ENCODE assay signal across 8 cellular contexts in the genomic region with DNA sequence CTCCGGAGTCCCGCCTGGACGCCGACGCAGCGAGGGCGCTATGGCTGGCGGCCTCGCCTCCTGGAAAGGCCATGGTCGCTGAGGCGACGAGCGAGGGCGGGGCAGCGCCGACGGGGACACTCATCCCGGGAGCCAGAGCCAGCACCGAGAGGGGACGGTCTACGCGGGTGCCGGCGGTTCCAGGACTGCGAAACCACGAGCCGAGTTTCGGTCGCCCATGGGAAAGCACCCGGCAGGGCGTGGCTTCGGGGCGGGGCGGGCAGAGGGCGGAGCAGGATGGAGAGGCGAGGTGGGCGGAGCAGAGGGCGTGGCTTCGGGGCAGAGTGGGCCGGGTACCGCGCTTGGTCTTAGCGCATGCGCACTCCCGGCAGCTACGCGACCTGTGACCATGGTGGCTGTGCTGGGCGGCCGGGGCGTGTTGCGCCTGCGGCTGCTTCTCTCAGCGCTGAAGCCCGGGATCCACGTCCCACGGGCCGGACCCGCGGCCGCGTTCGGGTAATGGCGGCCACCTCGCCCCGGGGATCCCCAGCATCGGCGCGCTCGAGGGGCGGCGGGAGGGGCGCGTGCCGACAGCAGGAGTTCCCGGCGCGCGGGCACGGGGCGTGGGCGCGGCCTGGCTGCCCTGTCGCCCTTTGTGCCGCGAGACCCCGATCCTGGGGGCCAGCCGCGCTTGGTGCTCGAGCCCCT. TPM values are rescaled to one million over a fixed set of nuclear protein-coding genes. Genes with fewer than 3 reads are reported as not detected.
DNase-seq lines count a peak whose midpoint lies in the region; ATAC-seq, FAIRE-seq and TF ChIP-seq lines count a peak whose summit lies in the region.

Gene BPHL (plus strand): TSS at position 359 of the 687 bp plus-strand sequence. CDS start 30 bp downstream, at position 389.

- H3K27ac ChIP-seq in HepG2 (ENCODE audit: extremely low read length, insufficient read depth, low read length) = peak within 1 kb of the TSS; percentile 88

- peak within 1 kb of the TSS; percentile 86 to 97 (median 93) for H3K27ac Mint-ChIP-seq in CD14-positive monocyte

- no TSS peak for BruUV-seq in HepG2 (replicated peaks; lab: Mats Ljungman, UMichigan)

- TF ChIP-seq CTCF in CD14-positive monocyte (IDR thresholded peaks at IDR 0.05) (no peak), HepG2 (CRISPR knock-in tag; IDR thresholded peaks at IDR 0.05) (peak; percentile 63)

- peaks cover 35% of the 10 kb centered on the region for H3K4me1 ChIP-seq in HepG2 (ENCODE audit: insufficient read depth, low read length)

- H3K4me3 Mint-ChIP-seq in CD14-positive monocyte = peak within 1 kb of the TSS; percentile 83 to 92

- no peaks in the 10 kb centered on the region for H3K9me3 ChIP-seq in HepG2 (ENCODE audit: low read length)

- no peaks in the 10 kb centered on the region for H3K9me3 Mint-ChIP-seq in CD14-positive monocyte

- peak; percentile 88 for ATAC-seq in GM19395 (IDR thresholded peaks at IDR 0.05; ENCODE audit: unreplicated experiment)
- ATAC-seq in HG03558 (IDR thresholded peaks at IDR 0.05; ENCODE audit: extremely low read depth, unreplicated experiment) = peak; percentile 58
- ATAC-seq in HepG2 = peak; percentile 89

- H3K27me3 Mint-ChIP-seq in CD14-positive monocyte (ENCODE audit: low read depth in 3 of 3) = peaks cover 3 to 10% (median 4%) of the 10 kb centered on the region in 3 donors

- under 1% methylated on average over 62 of the region's 89 CpGs for WGBS in HepG2 (ENCODE audit: low lambda C conversion rate)

- TF ChIP-seq EP300 in HepG2 (IDR thresholded peaks at IDR 0.05; ENCODE audit: low read depth in 2 of 2, low read length in 2 of 2) = no peak
- 0 out of 2 replicates have a peak, but pooled peaks have one; percentile 0 for TF ChIP-seq EP300 in HepG2 (CRISPR knock-in tag; IDR thresholded peaks at IDR 0.05; ENCODE audit: borderline replicate concordance)

- H4K20me1 ChIP-seq in HepG2 (ENCODE audit: insufficient read depth, low read length) = no peaks in the 10 kb centered on the region

- DNase-seq in CD14-positive monocyte (ENCODE audit: low spot score) = peak; percentile 98
- DNase-seq in NCI-H748 (lab: John Stamatoyannopoulos, UW; ENCODE audit: unreplicated experiment) = peak; percentile 98
- DNase-seq in activated CD4-positive, alpha-beta T cell treated with anti-CD3 and anti-CD28 coated beads, Interleukin-2, amount 50 U/mL, for 4 hours = peak; percentile 99
- DNase-seq in dermis blood vessel endothelial cell = peak; percentile 97
- DNase-seq in HepG2 (ENCODE audit: low spot score) = peak; percentile 87
- peak; percentile 100 for DNase-seq in stimulated activated CD4-positive, alpha-beta T cell treated with anti-CD3 and anti-CD28 coated beads, Interleukin-2, amount 100 ng/mL, for 48 hours

- H3K79me2 ChIP-seq in HepG2 (ENCODE audit: insufficient read depth, low read length) = peaks cover 11% of the 10 kb centered on the region

- intact Hi-C loops in CD14-positive monocyte (cut with micrococcal nuclease) (loop anchor here (2.0 to 5.0 kb wide), 6 partner anchors 44 to 1884 kb away; partner anchors contain the start of genes PSMG4 (in 2 of the 2), RIPK1 (in 2 of the 2) and RPP40 (in 1 of the 2)), HepG2 (cut with micrococcal nuclease; ENCODE audit: unreplicated experiment) (loop anchor here (2.0 to 10.0 kb wide), 4 partner anchors 20 to 132 kb away; partner anchors contain the start of gene RIPK1)

- POLR2A ChIA-PET in HepG2 (lab: Yijun Ruan, JAX) = interaction anchor here (0.7 to 3.3 kb wide), 20 partner anchors 10 to 903 kb away, joined by 3 to 21 read pairs (median 7); partner anchors contain the start of genes NQO2, PSMG4, RIPK1 and SERPINB1

- peak; percentile 8 for FAIRE-seq in HepG2 (lab: Jason Lieb, UNC)

- H3K4me2 ChIP-seq in HepG2 (ENCODE audit: low read depth, low read length) = peak within 1 kb of the TSS; percentile 88

- H3K9ac ChIP-seq in HepG2 (ENCODE audit: insufficient read depth, low read depth, low read length) = peak within 1 kb of the TSS; percentile 87

- in situ Hi-C loops in HepG2 (cut with HindIII; ENCODE audit: extremely low pct_ligation_motif_present, low pct_unique_long_range_greater_than_20kb) = no loop called here

- no peaks in the 10 kb centered on the region; a peak in 1 of 5 replicates for H3K27me3 ChIP-seq in HepG2 (ENCODE audit: control insufficient read depth in 1 of 2, insufficient read depth in 2 of 2, low read length in 2 of 2)

- TF ChIP-seq RAD21 in HepG2 (CRISPR knock-in tag; IDR thresholded peaks at IDR 0.05) = peak; percentile 67

- peak within 1 kb of the TSS; percentile 82 to 84 (median 84) for H3K4me3 ChIP-seq in HepG2 (replicated peaks in 1 of 3; ENCODE audit: insufficient read depth in 1 of 3, low read depth in 2 of 3, low read length in 3 of 3)

- H3K36me3 Mint-ChIP-seq in CD14-positive monocyte = peaks cover 20 to 22% of the 10 kb centered on the region in 2 donors

- CTCF ChIA-PET in HepG2 (lab: Yijun Ruan, JAX; ENCODE audit: low intra/inter-chr PET ratio, low total read pairs) = no interaction called here

- peak within 1 kb of the TSS; percentile 78 for H2AFZ ChIP-seq in HepG2 (ENCODE audit: low read length)

- peak; percentile 84 to 96 for TF ChIP-seq POLR2A in HepG2 (IDR thresholded peaks at IDR 0.05; ENCODE audit: insufficient read depth in 1 of 2, low read depth in 2 of 2, low read length in 2 of 2)

- H3K4me1 Mint-ChIP-seq in CD14-positive monocyte = peaks cover 31% of the 10 kb centered on the region

- H3K36me3 ChIP-seq in HepG2 (replicated peaks in 1 of 2; ENCODE audit: control insufficient read depth in 1 of 2, insufficient read depth in 2 of 2, low read length in 2 of 2) = peaks cover 2 to 11% of the 10 kb centered on the region in 2 experiments

TF ChIP-seq in HepG2, 621 proteins besides CTCF, POLR2A, EP300 and RAD21 (continues in another document):
- TF ChIP-seq RFX1 (IDR thresholded peaks at IDR 0.05) (no peak; the same call in 1 of the 2 replicates), ZNF30 (CRISPR knock-in tag; IDR thresholded peaks at IDR 0.05) (no peak), MYNN (CRISPR knock-in tag; IDR thresholded peaks at IDR 0.05; ENCODE audit: low read depth) (peak; percentile 73; the same call in 1 of the 2 replicates), ZFP91 (CRISPR knock-in tag; IDR thresholded peaks at IDR 0.05; ENCODE audit: borderline replicate concordance) (peak; percentile 94), ELF1 (CRISPR knock-in tag; IDR thresholded peaks at IDR 0.05) (peak; percentile 68; the same call in 1 of the 2 replicates), MED1 (CRISPR knock-in tag; IDR thresholded peaks at IDR 0.05) (peak; percentile 76)
- TF ChIP-seq, protein P1, sequence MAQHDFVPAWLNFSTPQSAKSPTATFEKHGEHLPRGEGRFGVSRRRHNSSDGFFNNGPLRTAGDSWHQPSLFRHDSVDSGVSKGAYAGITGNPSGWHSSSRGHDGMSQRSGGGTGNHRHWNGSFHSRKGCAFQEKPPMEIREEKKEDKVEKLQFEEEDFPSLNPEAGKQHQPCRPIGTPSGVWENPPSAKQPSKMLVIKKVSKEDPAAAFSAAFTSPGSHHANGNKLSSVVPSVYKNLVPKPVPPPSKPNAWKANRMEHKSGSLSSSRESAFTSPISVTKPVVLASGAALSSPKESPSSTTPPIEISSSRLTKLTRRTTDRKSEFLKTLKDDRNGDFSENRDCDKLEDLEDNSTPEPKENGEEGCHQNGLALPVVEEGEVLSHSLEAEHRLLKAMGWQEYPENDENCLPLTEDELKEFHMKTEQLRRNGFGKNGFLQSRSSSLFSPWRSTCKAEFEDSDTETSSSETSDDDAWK (CRISPR knock-in tag; IDR thresholded peaks at IDR 0.05) = no peak

RNA-seq across cellular contexts. Expression of gene BPHL, which starts in this region (rescaled TPM):
- 1 to 10 TPM; 5.9 to 7.8 TPM for polyA plus RNA-seq in CD14-positive monocyte
- 14.2 and 20.8 TPM in 2 replicates for total RNA-seq in dermis blood vessel endothelial cell
- total RNA-seq in HepG2 (2016; rRNA removed; fragmentation: Illumina TruSeq; extraction: Trizol) = 39.5 and 48.6 TPM in 2 replicates
- 13.0 and 14.5 TPM in 2 replicates for total RNA-seq in HepG2 (2016; cell fraction: cytosol; rRNA removed; fragmentation: Illumina TruSeq; extraction: Trizol; ENCODE audit: low read depth)
- 42.3 and 49.9 TPM in 2 replicates for total RNA-seq in HepG2 (2016; cell fraction: insoluble cytoplasmic fraction; rRNA removed; fragmentation: Illumina TruSeq; extraction: Trizol)
- 29.2 and 32.0 TPM in 2 replicates for total RNA-seq in HepG2 (2016; cell fraction: membrane; rRNA removed; fragmentation: Illumina TruSeq; extraction: Trizol)
- total RNA-seq in HepG2 (2016; cell fraction: nucleus; rRNA removed; fragmentation: Illumina TruSeq; extraction: Trizol) = 25.4 and 25.5 TPM in 2 replicates
- 35.6 and 37.8 TPM in 2 replicates for polyA plus RNA-seq in HepG2 (2011; rRNA removed)
- 25.0 and 32.1 TPM in 2 replicates for polyA plus RNA-seq in HepG2 (2011; cell fraction: cytosol; rRNA removed)
- polyA plus RNA-seq in HepG2 (2011; cell fraction: nucleus; rRNA removed) = 31.4 and 44.9 TPM in 2 replicates
- 33.2 and 56.4 TPM in 2 replicates for polyA plus RNA-seq in HepG2 (2012)
- 12.2 and 18.6 TPM in 2 replicates for polyA plus RNA-seq in HepG2 (2016; cell fraction: cytosol; fragmentation: Illumina TruSeq; extraction: Trizol; ENCODE audit: low read depth)
- polyA plus RNA-seq in HepG2 (2016; cell fraction: insoluble cytoplasmic fraction; fragmentation: Illumina TruSeq; extraction: Trizol; ENCODE audit: low read depth) = 57.7 and 60.4 TPM in 2 replicates
- polyA plus RNA-seq in HepG2 (2016; cell fraction: membrane; fragmentation: Illumina TruSeq; extraction: Trizol; ENCODE audit: low read depth) = 24.1 and 29.1 TPM in 2 replicates
- 40.4 and 41.8 TPM in 2 replicates for polyA plus RNA-seq in HepG2 (2016; cell fraction: nucleus; fragmentation: Illumina TruSeq; extraction: Trizol; ENCODE audit: insufficient read depth, low read depth)
- polyA minus RNA-seq in HepG2 (2011; rRNA and poly(A)+ RNA removed; ENCODE audit: low replicate concordance) = 7.2 and 21.2 TPM in 2 replicates
- polyA minus RNA-seq in HepG2 (2011; cell fraction: cytosol; rRNA and poly(A)+ RNA removed) = 12.7 and 16.3 TPM in 2 replicates
- 34.6 and 42.1 TPM in 2 replicates for polyA minus RNA-seq in HepG2 (2011; cell fraction: nucleus; rRNA and poly(A)+ RNA removed)

Comparison
In these comparisons a context has a peak if more than half of its experiments do, and no peak if none do; other contexts are left out.
1. Peak in every context shown above with its lines: DNase-seq, ATAC-seq, H3K4me3 ChIP-seq and H3K27ac ChIP-seq.